8 cellular contexts compared by ENCODE assay signal in genomic region chr3:16338124-16338523, GRCh38.
A peak's percentile ranks its signal among the peaks of the same experiment; 100 is the strongest.
DNase-seq lines count a peak whose midpoint lies in the region; ATAC-seq and TF ChIP-seq lines count a peak whose summit lies in the region.

No MANE protein-coding gene starts in this region.

- H3K9me3 ChIP-seq in OCI-LY7 (ENCODE audit: low read length): no peaks in the 10 kb centered on the region

- intact Hi-C loops in OCI-LY7 (cut with micrococcal nuclease; ENCODE audit: unreplicated experiment): no loop called here

- H3K4me2 ChIP-seq in OCI-LY7 (ENCODE audit: low read length): no peak overlapping the region

- TF ChIP-seq CTCF in OCI-LY7 (conservative IDR thresholded peaks at IDR 0.05; ENCODE audit: low read length): no peak
- no peak for TF ChIP-seq CTCF in glutamatergic neuron (IDR thresholded peaks at IDR 0.05; ENCODE audit: partially characterized antibody, unreplicated experiment)

- H4K20me1 ChIP-seq in OCI-LY7 (ENCODE audit: insufficient read depth, low read length): no peaks in the 10 kb centered on the region

- peak; percentile 31 for DNase-seq in GF-D8 (lab: John Stamatoyannopoulos, UW)
- DNase-seq in OCI-LY7 (ENCODE audit: low spot score): peak; percentile 59
- peak; percentile 54 for DNase-seq in activated naive CD8-positive, alpha-beta T cell treated with anti-CD3 and anti-CD28 coated beads, Interleukin-2, amount 50 U/mL, for 24 hours
- DNase-seq in stimulated activated CD8-positive, alpha-beta memory T cell treated with anti-CD3 and anti-CD28 coated beads, Interleukin-15, amount 100 ng/mL, for 48 hours (ENCODE audit: low read depth in 2 of 2): peak; percentile 37 to 48
- no peak for DNase-seq in amygdala (lab: John Stamatoyannopoulos, UW)
- no peak for DNase-seq in anterior cingulate cortex (lab: John Stamatoyannopoulos, UW)
- no peak for DNase-seq in glutamatergic neuron

- peak overlapping the region; percentile 20 for H3K27ac ChIP-seq in OCI-LY7 (ENCODE audit: low read depth, low read length, poor library complexity, severe bottlenecking)

- peaks cover 58% of the 10 kb centered on the region for H3K36me3 Mint-ChIP-seq in activated naive CD8-positive, alpha-beta T cell treated with anti-CD3 and anti-CD28 coated beads, Interleukin-2, amount 50 U/mL, for 24 hours (ENCODE audit: low read depth)
- peaks cover 12% of the 10 kb centered on the region for H3K36me3 Mint-ChIP-seq in glutamatergic neuron (ENCODE audit: unreplicated experiment)

- POLR2A ChIA-PET in OCI-LY7 (lab: Charles Lee): interaction anchor here (0.9 to 1.1 kb wide), 4 partner anchors 10 to 24 kb away, joined by 3 read pairs; no protein-coding TSS in a partner anchor

- peaks cover 14% of the 10 kb centered on the region; the same call in 1 of the 2 replicates for H3K79me2 ChIP-seq in OCI-LY7 (ENCODE audit: insufficient read depth, low read depth, low read length)

- H3K4me1 Mint-ChIP-seq in activated naive CD8-positive, alpha-beta T cell treated with anti-CD3 and anti-CD28 coated beads, Interleukin-2, amount 50 U/mL, for 24 hours: peaks cover 57% of the 10 kb centered on the region
- peaks cover 17% of the 10 kb centered on the region for H3K4me1 Mint-ChIP-seq in glutamatergic neuron (ENCODE audit: low read depth, unreplicated experiment)

- no peaks in the 10 kb centered on the region for H3K9me2 ChIP-seq in OCI-LY7 (ENCODE audit: insufficient read depth, low read length)

- BruUV-seq in OCI-LY7 (replicated peaks; lab: Mats Ljungman, UMichigan): no TSS peak

- no peak overlapping the region for H2AFZ ChIP-seq in OCI-LY7 (ENCODE audit: low read length)

- H3K4me3 ChIP-seq in OCI-LY7 (ENCODE audit: low read depth, low read length, poor library complexity, severe bottlenecking): no peak overlapping the region

- peaks cover 3% of the 10 kb centered on the region for H3K9me3 Mint-ChIP-seq in activated naive CD8-positive, alpha-beta T cell treated with anti-CD3 and anti-CD28 coated beads, Interleukin-2, amount 50 U/mL, for 24 hours
- H3K9me3 Mint-ChIP-seq in glutamatergic neuron (ENCODE audit: unreplicated experiment): peaks cover 4% of the 10 kb centered on the region

- peaks cover 20% of the 10 kb centered on the region for H3K4me1 ChIP-seq in OCI-LY7 (ENCODE audit: insufficient read depth, low read length, poor library complexity, severe bottlenecking)

- peak overlapping the region; percentile 86 for H3K27ac Mint-ChIP-seq in activated naive CD8-positive, alpha-beta T cell treated with anti-CD3 and anti-CD28 coated beads, Interleukin-2, amount 50 U/mL, for 24 hours
- H3K27ac Mint-ChIP-seq in glutamatergic neuron (ENCODE audit: unreplicated experiment): no peak overlapping the region

- peaks cover 87% of the 10 kb centered on the region for H3K36me3 ChIP-seq in OCI-LY7 (ENCODE audit: insufficient read depth, low read length)

- H3K4me3 Mint-ChIP-seq in activated naive CD8-positive, alpha-beta T cell treated with anti-CD3 and anti-CD28 coated beads, Interleukin-2, amount 50 U/mL, for 24 hours: peak overlapping the region; percentile 63
- H3K4me3 Mint-ChIP-seq in glutamatergic neuron (ENCODE audit: unreplicated experiment): no peak overlapping the region

- peak; percentile 86 for ATAC-seq in HG02610 (IDR thresholded peaks at IDR 0.05; ENCODE audit: unreplicated experiment)
- ATAC-seq in activated naive CD8-positive, alpha-beta T cell treated with anti-CD3 and anti-CD28 coated beads, Interleukin-2, amount 50 U/mL, for 24 hours: peak; percentile 75

- no peaks in the 10 kb centered on the region for H3K27me3 Mint-ChIP-seq in activated naive CD8-positive, alpha-beta T cell treated with anti-CD3 and anti-CD28 coated beads, Interleukin-2, amount 50 U/mL, for 24 hours
- H3K27me3 Mint-ChIP-seq in glutamatergic neuron (ENCODE audit: unreplicated experiment): no peaks in the 10 kb centered on the region

- CTCF ChIA-PET in OCI-LY7 (lab: Charles Lee; ENCODE audit: unreplicated experiment): interaction anchor here (1.0 kb wide), 1 partner anchor 183 kb away, joined by 4 read pairs; no protein-coding TSS in a partner anchor

Comparison
In these comparisons a context has a peak if more than half of its experiments do, and no peak if none do; other contexts are left out.
1. DNase-seq: peak in GF-D8 (single experiment), OCI-LY7 (single experiment), activated naive CD8-positive, alpha-beta T cell treated with anti-CD3 and anti-CD28 coated beads, Interleukin-2, amount 50 U/mL, for 24 hours (single experiment) and stimulated activated CD8-positive, alpha-beta memory T cell treated with anti-CD3 and anti-CD28 coated beads, Interleukin-15, amount 100 ng/mL, for 48 hours (2 of 2); none in amygdala (0 of 56), anterior cingulate cortex (0 of 58) and glutamatergic neuron (single experiment).